8 cellular contexts compared by ENCODE assay signal in genomic region chr4:76377922-76378321, GRCh38. TPM values are rescaled to one million over a fixed set of nuclear protein-coding genes. Genes with fewer than 3 reads are reported as not detected.
DNase-seq lines count a peak whose midpoint lies in the region; ATAC-seq and TF ChIP-seq lines count a peak whose summit lies in the region.

No MANE protein-coding gene starts in this region.

- no peaks in the 10 kb centered on the region for H4K20me1 ChIP-seq in neural cell (ENCODE audit: insufficient read depth)

- intact Hi-C loops in A673 (cut with micrococcal nuclease; ENCODE audit: unreplicated experiment) (loop anchor here (2.0 kb wide), 1 partner anchor 197 kb away; no protein-coding TSS in a partner anchor), psoas muscle (cut with DNase I) (no loop called here)

- 43 to 50% (median 46%) methylated on average over 5 of the region's 5 CpGs for WGBS in psoas muscle, 3 donors

- no peaks in the 10 kb centered on the region for H3K27me3 ChIP-seq in A673 (replicated peaks; ENCODE audit: insufficient read depth, low read depth, low read length, poor library complexity)
- H3K27me3 ChIP-seq in SJCRH30, result no peaks in the 10 kb centered on the region
- H3K27me3 ChIP-seq in neural cell (ENCODE audit: insufficient read depth, low read depth, low read length), result no peaks in the 10 kb centered on the region
- H3K27me3 ChIP-seq in psoas muscle (ENCODE audit: insufficient read depth in 3 of 3, low read length in 2 of 3), result no peaks in the 10 kb centered on the region

- H3K9ac ChIP-seq in neural cell (ENCODE audit: low read length), result no peak overlapping the region

- H3F3A ChIP-seq in neural cell (ENCODE audit: insufficient read depth, low read length, poor library complexity, severe bottlenecking), result no peaks in the 10 kb centered on the region

- H3K9me2 ChIP-seq in neural cell (ENCODE audit: insufficient read depth, low read length), result no peaks in the 10 kb centered on the region

- TF ChIP-seq EP300 in neural cell (conservative IDR thresholded peaks at IDR 0.05; ENCODE audit: poor library complexity, severe bottlenecking), result no peak

- no peak overlapping the region for H2AFZ ChIP-seq in neural cell (ENCODE audit: low read depth, low read length)

- no peak overlapping the region for H3K4me3 ChIP-seq in A673 (ENCODE audit: low read depth, low read length, poor library complexity, severe bottlenecking)
- no peak overlapping the region for H3K4me3 ChIP-seq in SJCRH30
- H3K4me3 ChIP-seq in cardiac fibroblast (replicated peaks in 1 of 2; ENCODE audit: low read depth in 2 of 2, low read length in 2 of 2), result no peak overlapping the region
- H3K4me3 ChIP-seq in neural cell (ENCODE audit: low read length), result no peak overlapping the region
- no peak overlapping the region for H3K4me3 ChIP-seq in psoas muscle

- CTCF ChIA-PET in A673 (lab: Charles Lee), result interaction anchor here (1.9 kb wide), 1 partner anchor 198 kb away, joined by 7 read pairs; no protein-coding TSS in a partner anchor

- H3K4me2 ChIP-seq in neural cell (ENCODE audit: low read length), result no peak overlapping the region

- DNase-seq in A673 (ENCODE audit: low spot score), result peak; percentile 32
- DNase-seq in SJCRH30, result peak; percentile 52 to 77
- DNase-seq in cardiac fibroblast (ENCODE audit: low read depth in 2 of 2), result peak; percentile 61 to 68
- no peak for DNase-seq in hypothalamus (lab: John Stamatoyannopoulos, UW)
- DNase-seq in psoas muscle, result no peak

- H3K27ac ChIP-seq in A673 (ENCODE audit: low read depth, low read length, poor library complexity, severe bottlenecking) (no peak overlapping the region), SJCRH30 (no peak overlapping the region), neural cell (ENCODE audit: low read length) (no peak overlapping the region), psoas muscle (no peak overlapping the region)

- BruUV-seq in A673 (replicated peaks; lab: Mats Ljungman, UMichigan), result no TSS peak

- ATAC-seq in psoas muscle (no peak), GM21367 (IDR thresholded peaks at IDR 0.05; ENCODE audit: unreplicated experiment) (no peak)

- no peaks in the 10 kb centered on the region for H3K4me1 ChIP-seq in A673 (ENCODE audit: insufficient read depth, low read length, poor library complexity, severe bottlenecking)
- peaks cover 13% of the 10 kb centered on the region for H3K4me1 ChIP-seq in SJCRH30
- no peaks in the 10 kb centered on the region for H3K4me1 ChIP-seq in psoas muscle

- TF ChIP-seq RAD21 in neural cell (conservative IDR thresholded peaks at IDR 0.05), result no peak

- H3K9me3 ChIP-seq in A673 (ENCODE audit: low read depth, low read length, poor library complexity, severe bottlenecking) (no peaks in the 10 kb centered on the region), SJCRH30 (replicated peaks) (no peaks in the 10 kb centered on the region), neural cell (ENCODE audit: low read length) (no peaks in the 10 kb centered on the region), psoas muscle (no peaks in the 10 kb centered on the region)

- H3K36me3 ChIP-seq in A673 (ENCODE audit: insufficient read depth, low read length, poor library complexity, severe bottlenecking), result no peaks in the 10 kb centered on the region
- no peaks in the 10 kb centered on the region for H3K36me3 ChIP-seq in SJCRH30
- no peaks in the 10 kb centered on the region for H3K36me3 ChIP-seq in neural cell (ENCODE audit: insufficient read depth, low read length)
- no peaks in the 10 kb centered on the region for H3K36me3 ChIP-seq in psoas muscle (ENCODE audit: insufficient read depth in 1 of 2, low read depth in 1 of 2)

- H3K79me2 ChIP-seq in neural cell (replicated peaks; ENCODE audit: insufficient read depth, low read length), result no peaks in the 10 kb centered on the region

- TF ChIP-seq CTCF in A673 (conservative IDR thresholded peaks at IDR 0.05; ENCODE audit: low read depth, low read length) (peak; percentile 66), GM12873 (IDR thresholded peaks at IDR 0.05; ENCODE audit: insufficient read depth, low read depth, low read length, missing control alignments) (peak; percentile 62), cardiac fibroblast (IDR thresholded peaks at IDR 0.05; ENCODE audit: low read depth, low read length) (peak; percentile 62), neural cell (IDR thresholded peaks at IDR 0.05; ENCODE audit: poor library complexity, severe bottlenecking) (peak; percentile 27), psoas muscle (IDR thresholded peaks at IDR 0.05) (no peak)

- POLR2A ChIA-PET in A673 (lab: Charles Lee; ENCODE audit: low non-redundant PET), result no interaction called here

TF ChIP-seq in neural cell, 6 proteins besides CTCF, POLR2A, EP300 and RAD21:
- TF ChIP-seq POLR2AphosphoS5 (IDR thresholded peaks at IDR 0.05) (no peak), TAF1 (IDR thresholded peaks at IDR 0.05; ENCODE audit: low read depth) (no peak)

RNA-seq across cellular contexts. Expression of gene CCDC158, which starts 43.0 kb away (rescaled TPM):
- total RNA-seq in A673 (2021) (not detected in 2 replicates), psoas muscle (under 1 TPM in 3 of 4 donors, not detected in 1; 0.17 to 0.32 (median 0.17) TPM)
- total RNA-seq in SJCRH30 (2014; rRNA removed; shearing (Covaris generic)), result not detected in 2 replicates
- polyA plus RNA-seq in neural cell (not detected in 2 replicates), psoas muscle (not detected)
- not detected in 2 replicates for polyA minus RNA-seq in neural cell

RNA-seq across cellular contexts. Expression of gene SHROOM3, which starts 57.1 kb away (rescaled TPM):
- 9.3 and 10.6 TPM in 2 replicates for total RNA-seq in A673 (2021)
- total RNA-seq in SJCRH30 (2014; rRNA removed; shearing (Covaris generic)), result 22.8 and 23.0 TPM in 2 replicates
- 2.7 and 8.0 TPM in 2 replicates for polyA plus RNA-seq in neural cell
- polyA minus RNA-seq in neural cell, result 20.5 and 26.5 TPM in 2 replicates
- total RNA-seq in psoas muscle, result under 1 TPM; 0.02 to 0.79 (median 0.12) TPM
- under 1 TPM; 0.01 to 0.06 (median 0.03) TPM for polyA plus RNA-seq in psoas muscle

Comparison
In these comparisons a context has a peak if more than half of its experiments do, and no peak if none do; other contexts are left out.
1. DNase-seq: peak in A673 (single experiment), SJCRH30 (2 of 2) and cardiac fibroblast (2 of 2); none in hypothalamus (0 of 51) and psoas muscle (0 of 2).